In the genomic region with DNA sequence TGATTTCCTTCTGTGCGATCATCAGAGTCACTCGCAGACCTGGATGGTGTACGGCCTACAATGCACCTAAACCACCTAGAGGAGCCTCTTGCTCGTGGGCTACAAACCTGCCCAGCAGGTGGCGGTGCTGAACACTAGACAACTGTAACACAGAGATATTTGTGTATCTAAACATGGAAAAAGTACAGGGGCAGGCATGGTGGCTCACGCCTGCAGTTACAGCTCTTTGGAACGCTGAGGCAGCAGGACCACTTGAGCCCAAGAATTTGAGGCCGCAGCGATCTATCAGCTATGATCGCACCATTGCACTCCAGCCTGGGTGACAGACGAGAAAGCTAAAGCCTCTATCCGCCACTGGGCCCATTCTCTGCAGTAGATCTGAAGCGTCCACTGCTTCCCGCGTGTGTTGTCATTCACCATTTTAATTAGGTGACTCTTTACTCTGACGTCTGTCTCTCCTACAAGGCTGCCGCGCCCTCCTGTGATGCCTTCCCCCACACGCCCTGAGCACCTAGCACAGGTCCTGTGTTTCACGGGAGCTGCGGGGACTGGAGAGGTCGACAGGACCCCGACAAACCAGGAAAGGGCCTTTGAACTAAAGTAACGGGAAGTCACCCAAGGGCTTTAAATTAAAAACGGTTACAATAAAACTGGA, we compare ENCODE assay signal across 8 cellular contexts. TPM values are rescaled to one million over a fixed set of nuclear protein-coding genes. Genes with fewer than 3 reads are reported as not detected.
A peak's percentile ranks its signal among the peaks of the same experiment; 100 is the strongest.
DNase-seq lines count a peak whose midpoint lies in the region; ATAC-seq, FAIRE-seq and TF ChIP-seq lines count a peak whose summit lies in the region.

No MANE protein-coding gene starts in this region.

- H3K4me1 Mint-ChIP-seq in activated CD4-positive, alpha-beta memory T cell treated with anti-CD3 and anti-CD28 coated beads, Interleukin-2, amount 10 ng/mL, durations not matched to agents 7 days and 5 days = peaks cover 29% of the 10 kb centered on the region

- H3K56ac ChIP-seq in H1 (replicated peaks; ENCODE audit: insufficient read length, low read depth, low read length) = no peak overlapping the region

- ATAC-seq in HG02981 (IDR thresholded peaks at IDR 0.05; ENCODE audit: unreplicated experiment) (peak; percentile 39), mucosa of descending colon (peak; percentile 48)

- no peak overlapping the region for H2BK20ac ChIP-seq in H1 (ENCODE audit: low read length)

- no peak overlapping the region for H2BK12ac ChIP-seq in H1 (ENCODE audit: low read depth, low read length)

- H3K4me3 ChIP-seq in H1 (ENCODE audit: extremely low read depth in 1 of 4, insufficient read depth in 2 of 4, low read depth in 3 of 4, low read length in 4 of 4) (peak overlapping the region; percentile 71 to 85 (median 82)), mucosa of descending colon (peak overlapping the region; percentile 94)

- DNase-seq in activated gamma-delta T cell treated with Interleukin-2 at 50 U/mL for 16 hours (peak; percentile 84), activated gamma-delta T cell (lab: John Stamatoyannopoulos, UW) (no peak), NCI-H345 treated with DMSO at 0.1 percent for 48 hours (lab: John Stamatoyannopoulos, UW; ENCODE audit: unreplicated experiment) (peak; percentile 15), H1 (ENCODE audit: low read depth in 1 of 2, low spot score in 2 of 2) (peak; percentile 19 to 75), mucosa of descending colon (peak; percentile 91 to 98 (median 93))
- peak; percentile 91 for DNase-seq in activated CD4-positive, alpha-beta memory T cell treated with anti-CD3 and anti-CD28 coated beads, Interleukin-2, amount 10 ng/mL, durations not matched to agents 7 days and 5 days
- DNase-seq in stimulated activated CD8-positive, alpha-beta memory T cell treated with anti-CD3 and anti-CD28 coated beads, Interleukin-4, amount 100 ng/mL, for 48 hours = peak; percentile 90

- H4K8ac ChIP-seq in H1 (ENCODE audit: extremely low read depth, insufficient read depth, low read length) = no peak overlapping the region

- no peaks in the 10 kb centered on the region for H3K27me3 ChIP-seq in H1 (replicated peaks in 1 of 4; ENCODE audit: control insufficient read depth in 3 of 4, extremely low read depth in 1 of 4, insufficient read depth in 3 of 4, low read length in 3 of 4)

- H2AFZ ChIP-seq in H1 (ENCODE audit: low read length) = no peak overlapping the region

- H3K4me1 ChIP-seq in H1 (replicated peaks in 1 of 4; ENCODE audit: control insufficient read depth in 3 of 4, insufficient read depth in 4 of 4, low read length in 3 of 4) (peaks cover 0 to 6% (median 4%) of the 10 kb centered on the region in 4 experiments; a peak in 4 of 7 replicates), mucosa of descending colon (ENCODE audit: low read depth) (peaks cover 21% of the 10 kb centered on the region)

- no peak overlapping the region for H4K5ac ChIP-seq in H1 (ENCODE audit: insufficient read length, low read depth, low read length)

- H3K9me3 ChIP-seq in H1 (ENCODE audit: insufficient read depth in 2 of 2, low read depth in 1 of 2, low read length in 1 of 2) (no peaks in the 10 kb centered on the region), mucosa of descending colon (no peaks in the 10 kb centered on the region)

- POLR2A ChIA-PET in activated CD4-positive, alpha-beta memory T cell treated with anti-CD3 and anti-CD28 coated beads, Interleukin-2, amount 10 ng/mL, durations not matched to agents 7 days and 5 days (lab: Charles Lee) = interaction anchor here (0.7 to 2.2 kb wide), 10 partner anchors 9 to 83 kb away, joined by 3 to 18 read pairs (median 5); no protein-coding TSS in a partner anchor
- POLR2A ChIA-PET in H1 (lab: Charles Lee; ENCODE audit: partially characterized antibody) = interaction anchor here (0.6 to 1.4 kb wide), 5 partner anchors 11 to 163 kb away, joined by 3 to 4 read pairs (median 3); partner anchors contain the start of gene FUOM

- H4K91ac ChIP-seq in H1 (replicated peaks; ENCODE audit: insufficient read length, low read length) = no peak overlapping the region

- peaks cover 26% of the 10 kb centered on the region for H3K79me1 ChIP-seq in H1 (ENCODE audit: low read depth, low read length)

- H3K36me3 Mint-ChIP-seq in activated CD4-positive, alpha-beta memory T cell treated with anti-CD3 and anti-CD28 coated beads, Interleukin-2, amount 10 ng/mL, durations not matched to agents 7 days and 5 days (ENCODE audit: low read depth) = peaks cover 25% of the 10 kb centered on the region

- H2BK120ac ChIP-seq in H1 (replicated peaks; ENCODE audit: low read depth, low read length) = no peak overlapping the region

- no peak overlapping the region for H2AK5ac ChIP-seq in H1 (ENCODE audit: low read depth, low read length)

- no peak overlapping the region for H3K27ac ChIP-seq in H1 (ENCODE audit: low read depth, low read length)

- no peak overlapping the region for H3K14ac ChIP-seq in H1 (ENCODE audit: insufficient read length)

- H4K20me1 ChIP-seq in H1 (replicated peaks in 1 of 2; ENCODE audit: control insufficient read depth in 1 of 2, insufficient read depth in 2 of 2, low read length in 2 of 2) = peaks cover 6 to 16% of the 10 kb centered on the region in 2 experiments

- H3K18ac ChIP-seq in H1 (ENCODE audit: extremely low read depth, low read length) = no peak overlapping the region

- H3K79me2 ChIP-seq in H1 (ENCODE audit: control insufficient read depth in 1 of 2, insufficient read depth in 2 of 2, low read length in 2 of 2) = peaks cover 3 to 39% of the 10 kb centered on the region in 2 experiments; a peak in 3 of 4 replicates

- peak; percentile 14 to 27; a peak in 3 of 4 replicates for TF ChIP-seq RAD21 in H1 (IDR thresholded peaks at IDR 0.05 in 1 of 2, conservative IDR thresholded peaks at IDR 0.05 in 1 of 2; ENCODE audit: low read depth in 2 of 2, low read length in 2 of 2)

- WGBS in H1 (ENCODE audit: extremely low coverage in 1 of 2, insufficient coverage in 1 of 2, insufficient read length in 1 of 2, insufficient replicate concordance in 2 of 2, low coverage in 1 of 2, low lambda C conversion rate in 2 of 2, missing lambda C conversion rate in 1 of 2), 2 experiments = 21% methylated on average over 25 of the region's 25 CpGs; no CpG with 5 or more reads in 1 of the 2 experiments

- intact Hi-C loops in mucosa of descending colon (cut with DNase I, micrococcal nuclease) = no loop called here

- peak overlapping the region; percentile 95 for H3K4me3 Mint-ChIP-seq in activated CD4-positive, alpha-beta memory T cell treated with anti-CD3 and anti-CD28 coated beads, Interleukin-2, amount 10 ng/mL, durations not matched to agents 7 days and 5 days

- H3K9ac ChIP-seq in H1 (replicated peaks in 1 of 4; ENCODE audit: extremely low read depth in 1 of 4, low read depth in 3 of 4, low read length in 3 of 4) = peak overlapping the region; percentile 45 to 97 (median 76); a peak in 6 of 7 replicates

- H3K36me3 ChIP-seq in H1 (ENCODE audit: control insufficient read depth in 2 of 4, insufficient read depth in 4 of 4, low read length in 3 of 4) (peaks cover 4 to 22% (median 6%) of the 10 kb centered on the region in 4 experiments; a peak in 7 of 8 replicates), mucosa of descending colon (ENCODE audit: low read depth) (no peaks in the 10 kb centered on the region)

- H3K9me3 Mint-ChIP-seq in activated CD4-positive, alpha-beta memory T cell treated with anti-CD3 and anti-CD28 coated beads, Interleukin-2, amount 10 ng/mL, durations not matched to agents 7 days and 5 days = no peaks in the 10 kb centered on the region

- TF ChIP-seq CTCF in H1 (IDR thresholded peaks at IDR 0.05; ENCODE audit: control extremely low read depth in 1 of 3, insufficient read depth in 1 of 3, low read depth in 1 of 3, low read length in 3 of 3) = peak; percentile 72 to 74 (median 73)
- TF ChIP-seq CTCF in mucosa of descending colon (IDR thresholded peaks at IDR 0.05) = peak; percentile 64

- TF ChIP-seq EP300 in H1 (IDR thresholded peaks at IDR 0.05; ENCODE audit: borderline replicate concordance in 1 of 2, low read depth in 2 of 2, low read length in 2 of 2) = no peak

- H3K4ac ChIP-seq in H1 (replicated peaks; ENCODE audit: insufficient read length, low read depth, low read length) = no peak overlapping the region

- H3K23me2 ChIP-seq in H1 (ENCODE audit: low read depth, low read length) = peaks cover 9% of the 10 kb centered on the region; the same call in 1 of the 2 replicates

- H3K4me2 ChIP-seq in H1 (ENCODE audit: insufficient read depth in 1 of 2, low read depth in 2 of 2, low read length in 2 of 2) = peak overlapping the region; percentile 85 to 88

- CTCF ChIA-PET in activated CD4-positive, alpha-beta memory T cell treated with anti-CD3 and anti-CD28 coated beads, Interleukin-2, amount 10 ng/mL, durations not matched to agents 7 days and 5 days (lab: Charles Lee) = interaction anchor here (0.6 to 2.2 kb wide), 13 partner anchors 14 to 165 kb away, joined by 3 to 19 read pairs (median 6); partner anchors contain the start of gene ADAM8
- CTCF ChIA-PET in H1 (lab: Charles Lee; ENCODE audit: partially characterized antibody) = interaction anchor here (0.6 to 3.0 kb wide), 28 partner anchors 10 to 698 kb away, joined by 3 to 24 read pairs (median 4); partner anchors contain the start of gene VENTX

- H3K23ac ChIP-seq in H1 (ENCODE audit: insufficient read length) = no peak overlapping the region

- no peaks in the 10 kb centered on the region for H3K27me3 Mint-ChIP-seq in activated CD4-positive, alpha-beta memory T cell treated with anti-CD3 and anti-CD28 coated beads, Interleukin-2, amount 10 ng/mL, durations not matched to agents 7 days and 5 days

- peak; percentile 69 for FAIRE-seq in H1 (lab: Jason Lieb, UNC)

- H2BK5ac ChIP-seq in H1 (ENCODE audit: low read depth, low read length) = no peak overlapping the region

- peak overlapping the region; percentile 98 for H3K27ac Mint-ChIP-seq in activated CD4-positive, alpha-beta memory T cell treated with anti-CD3 and anti-CD28 coated beads, Interleukin-2, amount 10 ng/mL, durations not matched to agents 7 days and 5 days

- TF ChIP-seq POLR2A in H1 (IDR thresholded peaks at IDR 0.05; ENCODE audit: control extremely low read depth in 1 of 2, low read depth in 2 of 2, low read length in 2 of 2) = no peak

- H2BK15ac ChIP-seq in H1 (ENCODE audit: low read length) = 0 out of 2 replicates have a peak overlapping the region, but pooled peaks have one; percentile 46

RNA-seq across cellular contexts. Expression of gene TUBGCP2, which starts 0.8 kb away (rescaled TPM):
- total RNA-seq in activated CD4-positive, alpha-beta memory T cell treated with anti-CD3 and anti-CD28 coated beads, Interleukin-2, amount 10 ng/mL, durations not matched to agents 7 days and 5 days = 10 to 100 TPM; 52.3 to 58.2 TPM
- total RNA-seq in H1 (2021; fragmentation: NEBNext Ultra II Directional; extraction: Animal tissue kit (Norgen Biotek cat#: 25700)) = 51.9 and 54.2 TPM in 2 replicates
- polyA plus RNA-seq in H1 (2011; rRNA removed) = 34.9 and 43.9 TPM in 2 replicates
- polyA plus RNA-seq in H1 (2011; cell fraction: cytosol; rRNA removed) = 37.4 TPM
- polyA plus RNA-seq in H1 (2011; cell fraction: nucleus; rRNA removed) = 90.0 TPM
- 34.7 to 46.0 TPM (median 39.6 TPM) in 4 replicates for polyA plus RNA-seq in H1 (2012, experiment 1 of 2)
- polyA plus RNA-seq in H1 (2012, experiment 2 of 2) = 59.6 TPM
- polyA plus RNA-seq in H1 (2013, experiment 1 of 2) = 29.0 TPM
- 30.8 TPM for polyA plus RNA-seq in H1 (2013, experiment 2 of 2)
- 37.1 and 40.7 TPM in 2 replicates for polyA minus RNA-seq in H1 (2011; rRNA and poly(A)+ RNA removed)
- 26.8 TPM for polyA minus RNA-seq in H1 (2011; cell fraction: cytosol; rRNA and poly(A)+ RNA removed)
- polyA minus RNA-seq in H1 (2011; cell fraction: nucleus; rRNA and poly(A)+ RNA removed) = 44.3 TPM
- 10 to 100 TPM; 48.1 to 63.4 (median 58.8) TPM for total RNA-seq in mucosa of descending colon

RNA-seq across cellular contexts. Expression of gene ZNF511, which starts 0.8 kb away (rescaled TPM):
- total RNA-seq in activated CD4-positive, alpha-beta memory T cell treated with anti-CD3 and anti-CD28 coated beads, Interleukin-2, amount 10 ng/mL, durations not matched to agents 7 days and 5 days = 10 to 100 TPM; 45.7 to 52.7 TPM
- total RNA-seq in H1 (2021; fragmentation: NEBNext Ultra II Directional; extraction: Animal tissue kit (Norgen Biotek cat#: 25700)) = 64.5 and 71.7 TPM in 2 replicates
- 55.4 and 70.5 TPM in 2 replicates for polyA plus RNA-seq in H1 (2011; rRNA removed)
- 50.7 TPM for polyA plus RNA-seq in H1 (2011; cell fraction: cytosol; rRNA removed)
- 74.1 TPM for polyA plus RNA-seq in H1 (2011; cell fraction: nucleus; rRNA removed)
- polyA plus RNA-seq in H1 (2012, experiment 1 of 2) = 46.7 to 71.7 TPM (median 59.4 TPM) in 4 replicates
- polyA plus RNA-seq in H1 (2012, experiment 2 of 2) = 86.3 TPM
- 42.1 TPM for polyA plus RNA-seq in H1 (2013, experiment 1 of 2)
- 37.2 TPM for polyA plus RNA-seq in H1 (2013, experiment 2 of 2)
- polyA minus RNA-seq in H1 (2011; rRNA and poly(A)+ RNA removed) = 25.8 and 35.1 TPM in 2 replicates
- 18.7 TPM for polyA minus RNA-seq in H1 (2011; cell fraction: cytosol; rRNA and poly(A)+ RNA removed)
- 26.4 TPM for polyA minus RNA-seq in H1 (2011; cell fraction: nucleus; rRNA and poly(A)+ RNA removed)
- total RNA-seq in mucosa of descending colon = 10 to 100 TPM; 39.1 to 54.0 (median 42.7) TPM

RNA-seq across cellular contexts. Expression of gene CALY, which starts 28.8 kb away (rescaled TPM):
- total RNA-seq in activated CD4-positive, alpha-beta memory T cell treated with anti-CD3 and anti-CD28 coated beads, Interleukin-2, amount 10 ng/mL, durations not matched to agents 7 days and 5 days = not detected
- 1.3 and 1.7 TPM in 2 replicates for total RNA-seq in H1 (2021; fragmentation: NEBNext Ultra II Directional; extraction: Animal tissue kit (Norgen Biotek cat#: 25700))
- 1.5 and 3.2 TPM in 2 replicates for polyA plus RNA-seq in H1 (2011; rRNA removed)
- polyA plus RNA-seq in H1 (2011; cell fraction: cytosol; rRNA removed) = 1.6 TPM
- 2.1 TPM for polyA plus RNA-seq in H1 (2011; cell fraction: nucleus; rRNA removed)
- polyA plus RNA-seq in H1 (2012, experiment 1 of 2) = 0.88 to 2.4 TPM (median 1.5 TPM) in 4 replicates
- not detected for polyA plus RNA-seq in H1 (2012, experiment 2 of 2)
- 1.7 TPM for polyA plus RNA-seq in H1 (2013, experiment 1 of 2)
- polyA plus RNA-seq in H1 (2013, experiment 2 of 2) = 1.3 TPM
- polyA minus RNA-seq in H1 (2011; rRNA and poly(A)+ RNA removed) = not detected in 2 replicates
- not detected for polyA minus RNA-seq in H1 (2011; cell fraction: cytosol; rRNA and poly(A)+ RNA removed)
- polyA minus RNA-seq in H1 (2011; cell fraction: nucleus; rRNA and poly(A)+ RNA removed) = not detected
- 1 to 10 TPM in 2 of 3 donors, not detected in 1; 1.1 to 7.5 TPM for total RNA-seq in mucosa of descending colon

RNA-seq across cellular contexts. Expression of gene ADAM8, which starts 31.2 kb away (rescaled TPM):
- 100 to 1,000 TPM; 206 to 207 TPM for total RNA-seq in activated CD4-positive, alpha-beta memory T cell treated with anti-CD3 and anti-CD28 coated beads, Interleukin-2, amount 10 ng/mL, durations not matched to agents 7 days and 5 days
- 4.4 and 4.6 TPM in 2 replicates for total RNA-seq in H1 (2021; fragmentation: NEBNext Ultra II Directional; extraction: Animal tissue kit (Norgen Biotek cat#: 25700))
- 4.6 and 6.0 TPM in 2 replicates for polyA plus RNA-seq in H1 (2011; rRNA removed)
- polyA plus RNA-seq in H1 (2011; cell fraction: cytosol; rRNA removed) = 3.4 TPM
- polyA plus RNA-seq in H1 (2011; cell fraction: nucleus; rRNA removed) = 24.5 TPM
- polyA plus RNA-seq in H1 (2012, experiment 1 of 2) = 1.7 to 3.4 TPM (median 2.6 TPM) in 4 replicates
- 1.7 TPM for polyA plus RNA-seq in H1 (2012, experiment 2 of 2)
- 3.5 TPM for polyA plus RNA-seq in H1 (2013, experiment 1 of 2)
- 3.1 TPM for polyA plus RNA-seq in H1 (2013, experiment 2 of 2)
- 2.2 and 2.5 TPM in 2 replicates for polyA minus RNA-seq in H1 (2011; rRNA and poly(A)+ RNA removed)
- polyA minus RNA-seq in H1 (2011; cell fraction: cytosol; rRNA and poly(A)+ RNA removed) = 3.8 TPM
- 10.3 TPM for polyA minus RNA-seq in H1 (2011; cell fraction: nucleus; rRNA and poly(A)+ RNA removed)
- 1 to 10 TPM; 4.8 to 7.0 (median 5.2) TPM for total RNA-seq in mucosa of descending colon

RNA-seq across cellular contexts. Expression of gene PRAP1, which starts 39.3 kb away (rescaled TPM):
- total RNA-seq in activated CD4-positive, alpha-beta memory T cell treated with anti-CD3 and anti-CD28 coated beads, Interleukin-2, amount 10 ng/mL, durations not matched to agents 7 days and 5 days = not detected
- total RNA-seq in H1 (2021; fragmentation: NEBNext Ultra II Directional; extraction: Animal tissue kit (Norgen Biotek cat#: 25700)) = 0.61 TPM in 1 of 2 replicates, not detected in the other
- 1.4 and 1.6 TPM in 2 replicates for polyA plus RNA-seq in H1 (2011; rRNA removed)
- 0.40 TPM for polyA plus RNA-seq in H1 (2011; cell fraction: cytosol; rRNA removed)
- 0.91 TPM for polyA plus RNA-seq in H1 (2011; cell fraction: nucleus; rRNA removed)
- 0.72 to 1.2 TPM (median 0.87 TPM) in 4 replicates for polyA plus RNA-seq in H1 (2012, experiment 1 of 2)
- 1.2 TPM for polyA plus RNA-seq in H1 (2012, experiment 2 of 2)
- polyA plus RNA-seq in H1 (2013, experiment 1 of 2) = 1.1 TPM
- 1.2 TPM for polyA plus RNA-seq in H1 (2013, experiment 2 of 2)
- 0.39 TPM in 1 of 2 replicates, not detected in the other for polyA minus RNA-seq in H1 (2011; rRNA and poly(A)+ RNA removed)
- not detected for polyA minus RNA-seq in H1 (2011; cell fraction: cytosol; rRNA and poly(A)+ RNA removed)
- not detected for polyA minus RNA-seq in H1 (2011; cell fraction: nucleus; rRNA and poly(A)+ RNA removed)
- total RNA-seq in mucosa of descending colon = 100 to 1,000 TPM in 2 of 3 donors, 10 to 100 TPM in 1; 69.0 to 215 (median 106) TPM
